16 cellular contexts compared by ENCODE assay signal in genomic region chr19:17772172-17772571, GRCh38. TPM values are rescaled to one million over a fixed set of nuclear protein-coding genes. Genes with fewer than 3 reads are reported as not detected.
A peak's percentile ranks its signal among the peaks of the same experiment; 100 is the strongest.
DNase-seq lines count a peak whose midpoint lies in the region; ATAC-seq and TF ChIP-seq lines count a peak whose summit lies in the region.
"Had no signal": no experiment of that assay in that cellular context is flagged by ENCODE, and none has a peak within 500 bp of the region (broad histone marks: within the 10 kb centered on the region; RNA-seq: fewer than 3 reads in every experiment).

No MANE protein-coding gene starts in this region.

- peaks cover 35% of the 10 kb centered on the region for H3K36me3 Mint-ChIP-seq in activated CD8-positive, alpha-beta T cell treated with anti-CD3 and anti-CD28 coated beads for 36 hours (ENCODE audit: low read depth)
- peaks cover 47% of the 10 kb centered on the region for H3K36me3 Mint-ChIP-seq in activated CD8-positive, alpha-beta T cell treated with anti-CD3 and anti-CD28 coated beads, Interleukin-2, amount 10 ng/mL, durations not matched to agents 7 days and 5 days (ENCODE audit: low read depth)
- H3K36me3 Mint-ChIP-seq in activated T-helper 2 cell treated with anti-CD3 and anti-CD28 coated beads, Interferon-gamma antibody, Interleukin-2, Interleukin-4, amounts not matched to agents 10 μg/mL and 5 μg/mL and 100 μg/mL, durations not matched to agents 14 hours and 24 hours and 36 hours (ENCODE audit: low read depth), result peaks cover 65% of the 10 kb centered on the region
- H3K36me3 Mint-ChIP-seq in stimulated activated effector memory CD8-positive, alpha-beta T cell treated with anti-CD3 and anti-CD28 coated beads, Interleukin-12 subunit alpha, Interleukin-12 subunit beta, amount 100 ng/mL, for 72 hours, result peaks cover 100% of the 10 kb centered on the region

- in situ Hi-C loops in KBM-7 (cut with MboI; ENCODE audit: low pct_unique_long_range_greater_than_20kb, low sequenced_read_pairs), result no loop called here

- H3K4me3 Mint-ChIP-seq in activated CD8-positive, alpha-beta T cell treated with anti-CD3 and anti-CD28 coated beads for 36 hours, result no peak overlapping the region
- H3K4me3 Mint-ChIP-seq in activated CD8-positive, alpha-beta T cell treated with anti-CD3 and anti-CD28 coated beads, Interleukin-2, amount 10 ng/mL, durations not matched to agents 7 days and 5 days, result no peak overlapping the region
- H3K4me3 Mint-ChIP-seq in activated T-helper 2 cell treated with anti-CD3 and anti-CD28 coated beads, Interferon-gamma antibody, Interleukin-2, Interleukin-4, amounts not matched to agents 10 μg/mL and 5 μg/mL and 100 μg/mL, durations not matched to agents 14 hours and 24 hours and 36 hours (ENCODE audit: low read depth), result no peak overlapping the region
- H3K4me3 Mint-ChIP-seq in stimulated activated effector memory CD8-positive, alpha-beta T cell treated with anti-CD3 and anti-CD28 coated beads, Interleukin-12 subunit alpha, Interleukin-12 subunit beta, amount 100 ng/mL, for 72 hours, result no peak overlapping the region
- H3K4me3 Mint-ChIP-seq: activated T-helper 1 cell treated with anti-CD3 and anti-CD28 coated beads, Interleukin-12 subunit alpha, Interleukin-12 subunit beta, Interleukin-2, Interleukin-4 antibody, amounts not matched to agents 30 ng/mL and 10 ng/mL and 1 ng/mL, durations not matched to agents 14 hours and 24 hours and 36 hours had no signal

- TF ChIP-seq CTCF in activated CD8-positive, alpha-beta T cell treated with anti-CD3 and anti-CD28 coated beads for 36 hours (IDR thresholded peaks at IDR 0.05), result no peak

- H3K27me3 Mint-ChIP-seq in activated CD8-positive, alpha-beta T cell treated with anti-CD3 and anti-CD28 coated beads for 36 hours, result no peaks in the 10 kb centered on the region
- H3K27me3 Mint-ChIP-seq in activated CD8-positive, alpha-beta T cell treated with anti-CD3 and anti-CD28 coated beads, Interleukin-2, amount 10 ng/mL, durations not matched to agents 7 days and 5 days (ENCODE audit: low read depth), result no peaks in the 10 kb centered on the region
- no peaks in the 10 kb centered on the region for H3K27me3 Mint-ChIP-seq in activated T-helper 2 cell treated with anti-CD3 and anti-CD28 coated beads, Interferon-gamma antibody, Interleukin-2, Interleukin-4, amounts not matched to agents 10 μg/mL and 5 μg/mL and 100 μg/mL, durations not matched to agents 14 hours and 24 hours and 36 hours (ENCODE audit: low read depth)

- H3K9me3 Mint-ChIP-seq in activated CD8-positive, alpha-beta T cell treated with anti-CD3 and anti-CD28 coated beads for 36 hours, result no peaks in the 10 kb centered on the region
- H3K9me3 Mint-ChIP-seq in activated CD8-positive, alpha-beta T cell treated with anti-CD3 and anti-CD28 coated beads, Interleukin-2, amount 10 ng/mL, durations not matched to agents 7 days and 5 days (ENCODE audit: insufficient read depth), result no peaks in the 10 kb centered on the region
- no peaks in the 10 kb centered on the region for H3K9me3 Mint-ChIP-seq in activated T-helper 2 cell treated with anti-CD3 and anti-CD28 coated beads, Interferon-gamma antibody, Interleukin-2, Interleukin-4, amounts not matched to agents 10 μg/mL and 5 μg/mL and 100 μg/mL, durations not matched to agents 14 hours and 24 hours and 36 hours
- H3K9me3 Mint-ChIP-seq in stimulated activated effector memory CD8-positive, alpha-beta T cell treated with anti-CD3 and anti-CD28 coated beads, Interleukin-12 subunit alpha, Interleukin-12 subunit beta, amount 100 ng/mL, for 72 hours, result no peaks in the 10 kb centered on the region
- H3K9me3 Mint-ChIP-seq: activated T-helper 1 cell treated with anti-CD3 and anti-CD28 coated beads, Interleukin-12 subunit alpha, Interleukin-12 subunit beta, Interleukin-2, Interleukin-4 antibody, amounts not matched to agents 30 ng/mL and 10 ng/mL and 1 ng/mL, durations not matched to agents 14 hours and 24 hours and 36 hours had no signal

- peak; percentile 37 for DNase-seq in activated CD8-positive, alpha-beta T cell treated with anti-CD3 and anti-CD28 coated beads for 36 hours
- DNase-seq in activated CD8-positive, alpha-beta T cell treated with anti-CD3 and anti-CD28 coated beads, Interleukin-2, amount 10 ng/mL, durations not matched to agents 7 days and 5 days, result no peak
- DNase-seq in KBM-7 (peak; percentile 42), SKM-1 treated with dmso at 0.1 percent for 144 hours (lab: John Stamatoyannopoulos, UW; ENCODE audit: unreplicated experiment) (no peak), hypothalamus (lab: John Stamatoyannopoulos, UW) (no peak)
- DNase-seq in activated T-helper 2 cell treated with anti-CD3 and anti-CD28 coated beads, Interferon-gamma antibody, Interleukin-2, Interleukin-4, amounts not matched to agents 10 μg/mL and 5 μg/mL and 100 μg/mL, durations not matched to agents 14 hours and 24 hours and 36 hours (ENCODE audit: low spot score), result no peak
- DNase-seq in stimulated activated effector memory CD8-positive, alpha-beta T cell treated with anti-CD3 and anti-CD28 coated beads, Interleukin-12 subunit alpha, Interleukin-12 subunit beta, amount 100 ng/mL, for 72 hours (ENCODE audit: low spot score in 2 of 2), result no peak
- DNase-seq: AML-193, anterior cingulate cortex, heart right ventricle, left colon, NCI-H1092 treated with DMSO at 0.1 percent for 48 hours had no signal

- intact Hi-C loops in activated CD8-positive, alpha-beta T cell treated with anti-CD3 and anti-CD28 coated beads for 36 hours (cut with micrococcal nuclease), result no loop called here
- intact Hi-C loops in activated T-helper 2 cell treated with anti-CD3 and anti-CD28 coated beads, Interferon-gamma antibody, Interleukin-2, Interleukin-4, amounts not matched to agents 10 μg/mL and 5 μg/mL and 100 μg/mL, durations not matched to agents 14 hours and 24 hours and 36 hours (cut with micrococcal nuclease), result no loop called here

- peaks cover 18% of the 10 kb centered on the region for H3K4me1 Mint-ChIP-seq in activated CD8-positive, alpha-beta T cell treated with anti-CD3 and anti-CD28 coated beads for 36 hours (ENCODE audit: low read depth)
- peaks cover 10% of the 10 kb centered on the region for H3K4me1 Mint-ChIP-seq in activated CD8-positive, alpha-beta T cell treated with anti-CD3 and anti-CD28 coated beads, Interleukin-2, amount 10 ng/mL, durations not matched to agents 7 days and 5 days (ENCODE audit: low read depth)
- peaks cover 5% of the 10 kb centered on the region for H3K4me1 Mint-ChIP-seq in activated T-helper 2 cell treated with anti-CD3 and anti-CD28 coated beads, Interferon-gamma antibody, Interleukin-2, Interleukin-4, amounts not matched to agents 10 μg/mL and 5 μg/mL and 100 μg/mL, durations not matched to agents 14 hours and 24 hours and 36 hours (ENCODE audit: low read depth)
- H3K4me1 Mint-ChIP-seq in stimulated activated effector memory CD8-positive, alpha-beta T cell treated with anti-CD3 and anti-CD28 coated beads, Interleukin-12 subunit alpha, Interleukin-12 subunit beta, amount 100 ng/mL, for 72 hours, result peaks cover 24% of the 10 kb centered on the region

- CTCF ChIA-PET in activated CD8-positive, alpha-beta T cell treated with anti-CD3 and anti-CD28 coated beads for 36 hours (lab: Charles Lee), result interaction anchor here (1.0 to 1.4 kb wide), 3 partner anchors 12 to 68 kb away, joined by 3 to 4 read pairs (median 3); no protein-coding TSS in a partner anchor
- CTCF ChIA-PET in activated CD8-positive, alpha-beta T cell treated with anti-CD3 and anti-CD28 coated beads, Interleukin-2, amount 10 ng/mL, durations not matched to agents 7 days and 5 days (lab: Charles Lee), result no interaction called here

- POLR2A ChIA-PET in activated CD8-positive, alpha-beta T cell treated with anti-CD3 and anti-CD28 coated beads for 36 hours (lab: Charles Lee), result no interaction called here
- POLR2A ChIA-PET in activated CD8-positive, alpha-beta T cell treated with anti-CD3 and anti-CD28 coated beads, Interleukin-2, amount 10 ng/mL, durations not matched to agents 7 days and 5 days (lab: Charles Lee), result interaction anchor here (0.5 kb wide), 1 partner anchor 356 kb away, joined by 3 read pairs; no protein-coding TSS in a partner anchor

- ATAC-seq in activated CD8-positive, alpha-beta T cell treated with anti-CD3 and anti-CD28 coated beads for 36 hours, result no peak
- no peak for ATAC-seq in activated CD8-positive, alpha-beta T cell treated with anti-CD3 and anti-CD28 coated beads, Interleukin-2, amount 10 ng/mL, durations not matched to agents 7 days and 5 days
- ATAC-seq in stimulated activated effector memory CD8-positive, alpha-beta T cell treated with anti-CD3 and anti-CD28 coated beads, Interleukin-12 subunit alpha, Interleukin-12 subunit beta, amount 100 ng/mL, for 72 hours, result no peak
- no peak for ATAC-seq in GM18511 (IDR thresholded peaks at IDR 0.05; ENCODE audit: unreplicated experiment)
- ATAC-seq: heart right ventricle, left colon had no signal

- no peak overlapping the region for H3K27ac Mint-ChIP-seq in activated CD8-positive, alpha-beta T cell treated with anti-CD3 and anti-CD28 coated beads for 36 hours
- no peak overlapping the region for H3K27ac Mint-ChIP-seq in activated CD8-positive, alpha-beta T cell treated with anti-CD3 and anti-CD28 coated beads, Interleukin-2, amount 10 ng/mL, durations not matched to agents 7 days and 5 days
- peak overlapping the region; percentile 36 for H3K27ac Mint-ChIP-seq in activated T-helper 2 cell treated with anti-CD3 and anti-CD28 coated beads, Interferon-gamma antibody, Interleukin-2, Interleukin-4, amounts not matched to agents 10 μg/mL and 5 μg/mL and 100 μg/mL, durations not matched to agents 14 hours and 24 hours and 36 hours
- peak overlapping the region; percentile 69 for H3K27ac Mint-ChIP-seq in stimulated activated effector memory CD8-positive, alpha-beta T cell treated with anti-CD3 and anti-CD28 coated beads, Interleukin-12 subunit alpha, Interleukin-12 subunit beta, amount 100 ng/mL, for 72 hours
- H3K27ac Mint-ChIP-seq: activated T-helper 1 cell treated with anti-CD3 and anti-CD28 coated beads, Interleukin-12 subunit alpha, Interleukin-12 subunit beta, Interleukin-2, Interleukin-4 antibody, amounts not matched to agents 30 ng/mL and 10 ng/mL and 1 ng/mL, durations not matched to agents 14 hours and 24 hours and 36 hours had no signal

RNA-seq across cellular contexts. Expression of gene FCHO1, which starts 20.9 kb away (rescaled TPM):
- 10 to 100 TPM; 36.9 to 38.3 TPM for total RNA-seq in activated CD8-positive, alpha-beta T cell treated with anti-CD3 and anti-CD28 coated beads for 36 hours
- 10 to 100 TPM; 55.0 to 58.1 TPM for total RNA-seq in activated CD8-positive, alpha-beta T cell treated with anti-CD3 and anti-CD28 coated beads, Interleukin-2, amount 10 ng/mL, durations not matched to agents 7 days and 5 days
- 74.7 and 75.6 TPM in 2 replicates for total RNA-seq in activated T-helper 2 cell treated with anti-CD3 and anti-CD28 coated beads, Interferon-gamma antibody, Interleukin-2, Interleukin-4, amounts not matched to agents 10 μg/mL and 5 μg/mL and 100 μg/mL, durations not matched to agents 14 hours and 24 hours and 36 hours

RNA-seq across cellular contexts. Expression of gene B3GNT3, which starts 22.8 kb away (rescaled TPM):
- total RNA-seq in activated CD8-positive, alpha-beta T cell treated with anti-CD3 and anti-CD28 coated beads for 36 hours, result under 1 TPM in 1 of 2 experiments, not detected in 1; 0.20 TPM
- under 1 TPM in 1 of 2 experiments, not detected in 1; 0.13 TPM for total RNA-seq in activated CD8-positive, alpha-beta T cell treated with anti-CD3 and anti-CD28 coated beads, Interleukin-2, amount 10 ng/mL, durations not matched to agents 7 days and 5 days
- total RNA-seq in activated T-helper 2 cell treated with anti-CD3 and anti-CD28 coated beads, Interferon-gamma antibody, Interleukin-2, Interleukin-4, amounts not matched to agents 10 μg/mL and 5 μg/mL and 100 μg/mL, durations not matched to agents 14 hours and 24 hours and 36 hours, result not detected in 2 replicates
- total RNA-seq: activated T-helper 1 cell treated with anti-CD3 and anti-CD28 coated beads, Interleukin-12 subunit alpha, Interleukin-12 subunit beta, Interleukin-2, Interleukin-4 antibody, amounts not matched to agents 30 ng/mL and 10 ng/mL and 1 ng/mL, durations not matched to agents 14 hours and 24 hours and 36 hours; heart right ventricle; HT1080 had no signal

RNA-seq across cellular contexts. Expression of gene INSL3, which starts 49.1 kb away (rescaled TPM):
- total RNA-seq in activated CD8-positive, alpha-beta T cell treated with anti-CD3 and anti-CD28 coated beads for 36 hours, result 1 to 10 TPM; 5.9 to 6.9 TPM
- total RNA-seq in activated CD8-positive, alpha-beta T cell treated with anti-CD3 and anti-CD28 coated beads, Interleukin-2, amount 10 ng/mL, durations not matched to agents 7 days and 5 days, result 1 to 10 TPM; 5.0 to 6.4 TPM
- total RNA-seq in activated T-helper 2 cell treated with anti-CD3 and anti-CD28 coated beads, Interferon-gamma antibody, Interleukin-2, Interleukin-4, amounts not matched to agents 10 μg/mL and 5 μg/mL and 100 μg/mL, durations not matched to agents 14 hours and 24 hours and 36 hours, result 6.2 and 6.9 TPM in 2 replicates
- total RNA-seq: Daoy, heart right ventricle, HT1080, left colon had no signal

RNA-seq across cellular contexts. Expression of gene MAP1S, which starts 52.9 kb away (rescaled TPM):
- total RNA-seq in activated CD8-positive, alpha-beta T cell treated with anti-CD3 and anti-CD28 coated beads for 36 hours, result 10 to 100 TPM; 53.8 to 54.7 TPM
- 10 to 100 TPM; 79.0 to 83.8 TPM for total RNA-seq in activated CD8-positive, alpha-beta T cell treated with anti-CD3 and anti-CD28 coated beads, Interleukin-2, amount 10 ng/mL, durations not matched to agents 7 days and 5 days
- 66.7 and 80.3 TPM in 2 replicates for total RNA-seq in activated T-helper 2 cell treated with anti-CD3 and anti-CD28 coated beads, Interferon-gamma antibody, Interleukin-2, Interleukin-4, amounts not matched to agents 10 μg/mL and 5 μg/mL and 100 μg/mL, durations not matched to agents 14 hours and 24 hours and 36 hours

Comparison
In these comparisons a context has a peak if more than half of its experiments do, and no peak if none do; other contexts are left out.
1. DNase-seq: peak in activated CD8-positive, alpha-beta T cell treated with anti-CD3 and anti-CD28 coated beads for 36 hours (single experiment) and KBM-7 (single experiment); none in activated CD8-positive, alpha-beta T cell treated with anti-CD3 and anti-CD28 coated beads, Interleukin-2, amount 10 ng/mL, durations not matched to agents 7 days and 5 days (single experiment), activated T-helper 2 cell treated with anti-CD3 and anti-CD28 coated beads, Interferon-gamma antibody, Interleukin-2, Interleukin-4, amounts not matched to agents 10 μg/mL and 5 μg/mL and 100 μg/mL, durations not matched to agents 14 hours and 24 hours and 36 hours (single experiment), stimulated activated effector memory CD8-positive, alpha-beta T cell treated with anti-CD3 and anti-CD28 coated beads, Interleukin-12 subunit alpha, Interleukin-12 subunit beta, amount 100 ng/mL, for 72 hours (0 of 2), SKM-1 treated with dmso at 0.1 percent for 144 hours (single experiment) and hypothalamus (0 of 51).
2. H3K27ac Mint-ChIP-seq: peak in activated T-helper 2 cell treated with anti-CD3 and anti-CD28 coated beads, Interferon-gamma antibody, Interleukin-2, Interleukin-4, amounts not matched to agents 10 μg/mL and 5 μg/mL and 100 μg/mL, durations not matched to agents 14 hours and 24 hours and 36 hours (single experiment) and stimulated activated effector memory CD8-positive, alpha-beta T cell treated with anti-CD3 and anti-CD28 coated beads, Interleukin-12 subunit alpha, Interleukin-12 subunit beta, amount 100 ng/mL, for 72 hours (single experiment); none in activated CD8-positive, alpha-beta T cell treated with anti-CD3 and anti-CD28 coated beads for 36 hours (single experiment) and activated CD8-positive, alpha-beta T cell treated with anti-CD3 and anti-CD28 coated beads, Interleukin-2, amount 10 ng/mL, durations not matched to agents 7 days and 5 days (single experiment).